Comparison of ENCODE assay signal across 20 cellular contexts in the genomic region with DNA sequence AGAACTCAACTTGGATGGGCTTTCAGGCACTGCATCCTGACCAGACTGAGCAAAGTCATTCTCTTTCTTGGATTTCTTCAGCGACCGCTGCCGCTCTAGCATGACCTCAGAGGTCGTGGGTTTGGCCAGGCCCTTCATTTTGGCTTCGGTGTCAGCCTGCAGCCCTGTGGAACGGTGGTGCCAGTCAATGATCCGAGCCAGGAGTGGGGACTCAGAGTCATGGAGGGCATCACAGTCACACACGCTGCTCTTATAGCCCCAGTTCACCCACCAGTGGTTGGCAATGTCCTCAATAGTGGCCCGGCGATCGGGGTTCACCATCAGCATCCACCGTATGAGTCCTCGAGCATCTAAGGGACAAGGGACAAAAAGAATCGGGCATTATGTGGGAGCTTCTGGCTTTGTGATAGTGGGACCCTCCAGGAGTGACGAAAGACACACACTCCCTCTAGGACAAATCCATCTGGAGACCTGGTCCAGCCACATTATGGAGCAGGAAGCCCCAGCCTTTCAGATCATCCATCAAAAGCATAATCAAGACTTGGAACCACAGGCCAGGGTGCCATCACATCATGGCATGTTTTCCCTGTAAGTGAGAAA.
"Had no signal": no experiment of that assay in that cellular context is flagged by ENCODE, and none has a peak within 500 bp of the region (broad histone marks: within the 10 kb centered on the region; RNA-seq: fewer than 3 reads in every experiment).

No MANE protein-coding gene starts in this region.

- H3K4me2 ChIP-seq: PC-9 had no signal

- DNase-seq: KBM-7; MV-4-11; NCI-H1048; NCI-H1105; NCI-H1417; NCI-H1436 treated with DMSO at 0.1 percent for 48 hours; NCI-H1694; NCI-H187 treated with DMSO at 0.1 percent for 48 hours; NCI-H2171 treated with DMSO at 0.1 percent for 48 hours; NCI-H345; NCI-H446 treated with DMSO at 0.1 percent for 48 hours; NCI-H510A treated with DMSO at 0.1 percent for 48 hours; NCI-H526; NCI-H82; NK-92 treated with Interleukin-12 subunit alpha and Interleukin-12 subunit beta, amount 100 ng/mL, for 24 hours; OCI-M1; PC-9; Peyer's patch; SHP77 treated with DMSO at 0.1 percent for 48 hours; SJCRH30 had no signal

- H3K27ac ChIP-seq: PC-9, Peyer's patch, SJCRH30 had no signal

- H3K9me3 ChIP-seq: Peyer's patch, SJCRH30 had no signal

- H3K36me3 ChIP-seq: Peyer's patch had no signal

- H3K27me3 ChIP-seq: Peyer's patch, SJCRH30 had no signal

- H3K4me1 ChIP-seq: Peyer's patch had no signal

- H3K4me3 ChIP-seq: PC-9, Peyer's patch, SJCRH30 had no signal

- H2AFZ ChIP-seq: PC-9 had no signal
